In genomic region chr3:101303089-101303731, GRCh38 we compare ENCODE assay signal across 13 cellular contexts. TPM values are rescaled to one million over a fixed set of nuclear protein-coding genes. Genes with fewer than 3 reads are reported as not detected.
DNase-seq lines count a peak whose midpoint lies in the region; ATAC-seq, FAIRE-seq and TF ChIP-seq lines count a peak whose summit lies in the region.
"Had no signal": no experiment of that assay in that cellular context is flagged by ENCODE, and none has a peak within 500 bp of the region (broad histone marks: within the 10 kb centered on the region; RNA-seq: fewer than 3 reads in every experiment).

No MANE protein-coding gene starts in this region.

- peaks cover 5% of the 10 kb centered on the region for H3K36me3 Mint-ChIP-seq in MCF 10A (ENCODE audit: insufficient read depth, unreplicated experiment)
- H3K36me3 Mint-ChIP-seq in stimulated activated effector memory CD8-positive, alpha-beta T cell treated with anti-CD3 and anti-CD28 coated beads, Interleukin-12 subunit alpha, Interleukin-12 subunit beta, amount 100 ng/mL, for 72 hours = no peaks in the 10 kb centered on the region

- DNase-seq in MCF 10A (ENCODE audit: unreplicated experiment) (peak; percentile 8), breast epithelium (ENCODE audit: low spot score in 2 of 2) (no peak), bronchial epithelial cell (ENCODE audit: low read depth) (peak; percentile 96), DMS79 (lab: John Stamatoyannopoulos, UW) (no peak), KG1 (lab: John Stamatoyannopoulos, UW) (no peak)
- no peak for DNase-seq in stimulated activated effector memory CD8-positive, alpha-beta T cell treated with anti-CD3 and anti-CD28 coated beads, Interleukin-12 subunit alpha, Interleukin-12 subunit beta, amount 100 ng/mL, for 72 hours (ENCODE audit: low spot score in 2 of 2)
- no peak for DNase-seq in activated CD8-positive, alpha-beta memory T cell treated with anti-CD3 and anti-CD28 coated beads for 24 hours
- DNase-seq: activated gamma-delta T cell treated with Interleukin-2 at 50 U/mL for 16 hours, T-cell had no signal

- no peak for TF ChIP-seq CTCF in MCF 10A (IDR thresholded peaks at IDR 0.05; ENCODE audit: unreplicated experiment)
- TF ChIP-seq CTCF in breast epithelium (IDR thresholded peaks at IDR 0.05) = no peak
- TF ChIP-seq CTCF in bronchial epithelial cell (IDR thresholded peaks at IDR 0.05; ENCODE audit: insufficient read depth, low read length, severe bottlenecking) = no peak

- H3K36me3 ChIP-seq in breast epithelium (no peaks in the 10 kb centered on the region), bronchial epithelial cell (ENCODE audit: control insufficient read depth, insufficient read depth, low read length) (no peaks in the 10 kb centered on the region)

- no peaks in the 10 kb centered on the region for H3K4me1 Mint-ChIP-seq in MCF 10A (ENCODE audit: insufficient read depth, unreplicated experiment)
- H3K4me1 Mint-ChIP-seq in stimulated activated effector memory CD8-positive, alpha-beta T cell treated with anti-CD3 and anti-CD28 coated beads, Interleukin-12 subunit alpha, Interleukin-12 subunit beta, amount 100 ng/mL, for 72 hours = no peaks in the 10 kb centered on the region
- H3K4me1 Mint-ChIP-seq: T-cell had no signal

- ATAC-seq in HG03520 (IDR thresholded peaks at IDR 0.05; ENCODE audit: unreplicated experiment) = peak; percentile 86
- ATAC-seq in stimulated activated effector memory CD8-positive, alpha-beta T cell treated with anti-CD3 and anti-CD28 coated beads, Interleukin-12 subunit alpha, Interleukin-12 subunit beta, amount 100 ng/mL, for 72 hours = peak; percentile 89
- ATAC-seq: T-cell had no signal

- no TSS peak for BruUV-seq in MCF 10A (replicated peaks; lab: Mats Ljungman, UMichigan)

- peaks cover 22% of the 10 kb centered on the region for H3K9me3 Mint-ChIP-seq in MCF 10A (ENCODE audit: unreplicated experiment)
- H3K9me3 Mint-ChIP-seq in stimulated activated effector memory CD8-positive, alpha-beta T cell treated with anti-CD3 and anti-CD28 coated beads, Interleukin-12 subunit alpha, Interleukin-12 subunit beta, amount 100 ng/mL, for 72 hours = peaks cover 13% of the 10 kb centered on the region

- H3K27me3 ChIP-seq in breast epithelium (no peaks in the 10 kb centered on the region), bronchial epithelial cell (ENCODE audit: control insufficient read depth, insufficient read depth, low read length) (no peaks in the 10 kb centered on the region)

- no peak for TF ChIP-seq POLR2A in breast epithelium (IDR thresholded peaks at IDR 0.05)

- intact Hi-C loops in MCF 10A (cut with micrococcal nuclease) = no loop called here
- intact Hi-C loops in breast epithelium (cut with DNase I; ENCODE audit: low total_unique reads) = no loop called here

- peaks cover 5 to 10% of the 10 kb centered on the region in 2 donors for H3K9me3 ChIP-seq in breast epithelium

- H3K27ac Mint-ChIP-seq in MCF 10A (ENCODE audit: low read depth, unreplicated experiment) = no peak overlapping the region
- no peak overlapping the region for H3K27ac Mint-ChIP-seq in stimulated activated effector memory CD8-positive, alpha-beta T cell treated with anti-CD3 and anti-CD28 coated beads, Interleukin-12 subunit alpha, Interleukin-12 subunit beta, amount 100 ng/mL, for 72 hours
- H3K27ac Mint-ChIP-seq: T-cell had no signal

- POLR2A ChIA-PET in MCF 10A (lab: Yijun Ruan, JAX) = interaction anchor here (0.7 to 2.2 kb wide), 2 partner anchors 10 to 655 kb away, joined by 5 to 6 read pairs; no protein-coding TSS in a partner anchor

- H3K4me1 ChIP-seq in breast epithelium = no peaks in the 10 kb centered on the region

- no peak overlapping the region for H3K27ac ChIP-seq in breast epithelium

- no peak overlapping the region for H3K4me3 ChIP-seq in breast epithelium
- H3K4me3 ChIP-seq in bronchial epithelial cell (ENCODE audit: low read depth, low read length) = no peak overlapping the region

- CTCF ChIA-PET in MCF 10A (lab: Yijun Ruan, JAX) = interaction anchor here (0.8 kb wide), 1 partner anchor 1108 kb away, joined by 5 read pairs; no protein-coding TSS in a partner anchor

- no peak overlapping the region for H3K4me3 Mint-ChIP-seq in MCF 10A (ENCODE audit: unreplicated experiment)
- peak overlapping the region; percentile 9 for H3K4me3 Mint-ChIP-seq in stimulated activated effector memory CD8-positive, alpha-beta T cell treated with anti-CD3 and anti-CD28 coated beads, Interleukin-12 subunit alpha, Interleukin-12 subunit beta, amount 100 ng/mL, for 72 hours
- H3K4me3 Mint-ChIP-seq: T-cell had no signal

- no peak for FAIRE-seq in bronchial epithelial cell (lab: Jason Lieb, UNC)
- FAIRE-seq: D721Med, GM12891, urothelium cell line had no signal

- H3K27me3 Mint-ChIP-seq in MCF 10A (ENCODE audit: insufficient read depth, unreplicated experiment) = no peaks in the 10 kb centered on the region
- H3K27me3 Mint-ChIP-seq: T-cell had no signal

RNA-seq across cellular contexts. Expression of gene IMPG2, which starts 17.2 kb away (rescaled TPM):
- total RNA-seq in MCF 10A (2022) (0.26 and 0.37 TPM in 2 replicates), breast epithelium (under 1 TPM; 0.15 to 0.33 (median 0.32) TPM), bronchial epithelial cell (under 0.01 and 0.13 TPM in 2 replicates)

Comparison
In these comparisons a context has a peak if more than half of its experiments do, and no peak if none do; other contexts are left out.
1. DNase-seq: peak in MCF 10A (single experiment) and bronchial epithelial cell (single experiment); none in breast epithelium (0 of 2), stimulated activated effector memory CD8-positive, alpha-beta T cell treated with anti-CD3 and anti-CD28 coated beads, Interleukin-12 subunit alpha, Interleukin-12 subunit beta, amount 100 ng/mL, for 72 hours (0 of 2), DMS79 (single experiment), KG1 (single experiment) and activated CD8-positive, alpha-beta memory T cell treated with anti-CD3 and anti-CD28 coated beads for 24 hours (single experiment).